In the genomic region with DNA sequence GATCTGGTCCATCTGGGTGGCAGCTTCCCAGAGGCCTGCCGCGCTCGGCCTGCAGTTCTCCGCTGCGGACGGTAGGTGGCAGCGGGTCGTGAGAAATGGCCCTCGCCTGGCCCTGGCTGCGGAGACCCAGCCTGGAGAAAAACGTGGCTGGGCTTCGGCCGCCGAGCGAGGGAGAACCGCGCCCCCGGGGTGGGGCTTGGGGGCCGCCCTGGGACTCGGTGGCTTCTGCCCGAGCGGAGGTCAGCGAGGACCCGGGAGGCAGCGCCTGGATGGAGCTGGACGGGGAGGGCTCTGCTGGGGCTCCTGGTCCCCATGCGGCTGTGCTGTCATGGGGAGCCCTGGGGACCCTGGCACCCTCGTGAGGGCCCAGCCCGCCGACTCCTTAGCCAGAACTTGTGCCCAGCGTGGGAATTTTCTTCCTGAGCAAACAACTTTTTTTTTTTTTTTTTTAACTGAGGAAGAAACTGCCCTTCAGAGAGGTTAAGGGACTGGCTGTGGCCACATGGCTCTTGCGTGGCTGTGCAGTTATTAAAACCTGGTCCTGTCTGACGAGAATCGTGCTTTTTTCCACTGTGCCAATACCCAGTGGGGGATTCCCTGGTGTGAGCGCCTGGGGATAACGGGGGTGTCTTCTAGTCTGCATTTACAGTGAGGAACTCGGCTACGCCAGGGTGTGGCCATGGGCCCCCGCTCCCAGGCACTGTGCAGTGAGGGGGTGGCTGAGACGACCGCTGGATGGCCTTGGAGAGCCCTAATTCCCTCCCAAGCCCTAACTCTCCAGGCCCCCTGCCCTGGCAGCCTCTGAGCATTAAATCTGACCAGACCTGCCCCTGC, we compare ENCODE assay signal across 8 cellular contexts.
DNase-seq lines count a peak whose midpoint lies in the region; ATAC-seq, FAIRE-seq and TF ChIP-seq lines count a peak whose summit lies in the region.

No MANE protein-coding gene starts in this region.

- ATAC-seq in RWPE2 (ENCODE audit: low read depth) = peak; percentile 98

- TF ChIP-seq CTCF in RWPE2 (IDR thresholded peaks at IDR 0.05; ENCODE audit: poor library complexity, severe bottlenecking) (peak; percentile 94), neutrophil (IDR thresholded peaks at IDR 0.05) (peak; percentile 96)

- no peaks in the 10 kb centered on the region for H3K79me2 ChIP-seq in GM23248 (ENCODE audit: insufficient read depth)
- no peaks in the 10 kb centered on the region for H3K79me2 ChIP-seq in Karpas-422 (ENCODE audit: low read length)

- H3K4me3 ChIP-seq in GM23248 (peak overlapping the region; percentile 59), Karpas-422 (ENCODE audit: low read length) (no peak overlapping the region; the same call in 1 of the 2 replicates), RWPE2 (ENCODE audit: severe bottlenecking) (peak overlapping the region; percentile 11), neutrophil (ENCODE audit: low read depth in 1 of 2, low read length in 1 of 2) (peak overlapping the region; percentile 60 to 67)

- H3F3A ChIP-seq in GM23248 (ENCODE audit: insufficient read depth) = no peaks in the 10 kb centered on the region

- no peak overlapping the region for H3K27ac ChIP-seq in GM23248
- H3K27ac ChIP-seq in Karpas-422 (ENCODE audit: low read length) = no peak overlapping the region
- no peak overlapping the region for H3K27ac ChIP-seq in RWPE2 (ENCODE audit: poor library complexity, severe bottlenecking)
- H3K27ac ChIP-seq in neutrophil = peak overlapping the region; percentile 51
- H3K27ac ChIP-seq in substantia nigra (ENCODE audit: low read depth, low read length, poor library complexity, severe bottlenecking) = no peak overlapping the region

- no peaks in the 10 kb centered on the region for H3K9me3 ChIP-seq in GM23248 (ENCODE audit: low read depth)
- H3K9me3 ChIP-seq in Karpas-422 (ENCODE audit: low read length) = no peaks in the 10 kb centered on the region
- no peaks in the 10 kb centered on the region for H3K9me3 ChIP-seq in RWPE2 (ENCODE audit: severe bottlenecking)
- H3K9me3 ChIP-seq in neutrophil = no peaks in the 10 kb centered on the region

- H3K36me3 ChIP-seq in GM23248 (ENCODE audit: low read depth) = no peaks in the 10 kb centered on the region
- no peaks in the 10 kb centered on the region for H3K36me3 ChIP-seq in Karpas-422 (ENCODE audit: insufficient read depth, low read length)
- no peaks in the 10 kb centered on the region for H3K36me3 ChIP-seq in RWPE2 (ENCODE audit: low read depth)
- no peaks in the 10 kb centered on the region for H3K36me3 ChIP-seq in neutrophil

- peak overlapping the region; percentile 69 for H2AFZ ChIP-seq in GM23248
- no peak overlapping the region for H2AFZ ChIP-seq in Karpas-422 (ENCODE audit: low read length)

- no peaks in the 10 kb centered on the region; the same call in 1 of the 2 replicates for H4K20me1 ChIP-seq in GM23248 (ENCODE audit: insufficient read depth)
- H4K20me1 ChIP-seq in Karpas-422 (ENCODE audit: insufficient read depth, low read depth, low read length) = no peaks in the 10 kb centered on the region

- in situ Hi-C loops in GM23248 (cut with MboI) = no loop called here

- FAIRE-seq in frontal cortex (lab: Jason Lieb, UNC) = no peak

- 7 to 8% methylated on average over 35 to 39 of the region's 41 CpGs for WGBS in GM23248 (ENCODE audit: low coverage in 1 of 2, low lambda C conversion rate in 2 of 2, missing lambda C conversion rate in 2 of 2), 2 experiments

- peaks cover 13% of the 10 kb centered on the region for H3K27me3 ChIP-seq in GM23248 (replicated peaks; ENCODE audit: insufficient read depth)
- H3K27me3 ChIP-seq in Karpas-422 (ENCODE audit: low read length) = no peaks in the 10 kb centered on the region
- no peaks in the 10 kb centered on the region for H3K27me3 ChIP-seq in RWPE2 (ENCODE audit: insufficient read depth, poor library complexity, severe bottlenecking)
- H3K27me3 ChIP-seq in neutrophil = peaks cover 52% of the 10 kb centered on the region

- H3K9me2 ChIP-seq in GM23248 (ENCODE audit: insufficient read depth) = no peaks in the 10 kb centered on the region
- no peaks in the 10 kb centered on the region for H3K9me2 ChIP-seq in Karpas-422 (replicated peaks; ENCODE audit: insufficient read depth, low read length)

- DNase-seq in EL (peak; percentile 91), GM23248 (peak; percentile 94), Karpas-422 (peak; percentile 90), RWPE2 (ENCODE audit: low spot score) (peak; percentile 84), frontal cortex (ENCODE audit: low spot score in 2 of 2) (peak; percentile 72 to 85), substantia nigra (lab: John Stamatoyannopoulos, UW) (peak; percentile 42 to 94 (median 85))
- peak; percentile 8 to 40 (median 26) for DNase-seq in activated naive CD4-positive, alpha-beta T cell (lab: John Stamatoyannopoulos, UW)

- H3K9ac ChIP-seq in GM23248 = peak overlapping the region; percentile 59
- no peak overlapping the region for H3K9ac ChIP-seq in Karpas-422 (ENCODE audit: low read length)

- no peaks in the 10 kb centered on the region for H3K4me1 ChIP-seq in GM23248 (ENCODE audit: insufficient read depth)
- H3K4me1 ChIP-seq in Karpas-422 (ENCODE audit: low read length) = peaks cover 4% of the 10 kb centered on the region
- no peaks in the 10 kb centered on the region for H3K4me1 ChIP-seq in RWPE2 (ENCODE audit: insufficient read depth, poor library complexity, severe bottlenecking)
- H3K4me1 ChIP-seq in neutrophil (ENCODE audit: control insufficient read depth in 1 of 2, insufficient read depth in 1 of 2, low read depth in 1 of 2, low read length in 1 of 2) = peaks cover 17 to 28% of the 10 kb centered on the region in 2 experiments

- peak overlapping the region; percentile 83 for H3K4me2 ChIP-seq in GM23248 (ENCODE audit: unreplicated experiment)
- H3K4me2 ChIP-seq in Karpas-422 (ENCODE audit: low read depth, low read length, poor library complexity, severe bottlenecking) = peak overlapping the region; percentile 36

Comparison
In these comparisons a context has a peak if more than half of its experiments do, and no peak if none do; other contexts are left out.
1. DNase-seq: peak in every context shown above with its lines; median percentile 94 in GM23248; 91 in EL; 90 in Karpas-422; 85 in substantia nigra; 84 in RWPE2; 78 in frontal cortex; 26 in activated naive CD4-positive, alpha-beta T cell.